7 cellular contexts compared by ENCODE assay signal in the genomic region with DNA sequence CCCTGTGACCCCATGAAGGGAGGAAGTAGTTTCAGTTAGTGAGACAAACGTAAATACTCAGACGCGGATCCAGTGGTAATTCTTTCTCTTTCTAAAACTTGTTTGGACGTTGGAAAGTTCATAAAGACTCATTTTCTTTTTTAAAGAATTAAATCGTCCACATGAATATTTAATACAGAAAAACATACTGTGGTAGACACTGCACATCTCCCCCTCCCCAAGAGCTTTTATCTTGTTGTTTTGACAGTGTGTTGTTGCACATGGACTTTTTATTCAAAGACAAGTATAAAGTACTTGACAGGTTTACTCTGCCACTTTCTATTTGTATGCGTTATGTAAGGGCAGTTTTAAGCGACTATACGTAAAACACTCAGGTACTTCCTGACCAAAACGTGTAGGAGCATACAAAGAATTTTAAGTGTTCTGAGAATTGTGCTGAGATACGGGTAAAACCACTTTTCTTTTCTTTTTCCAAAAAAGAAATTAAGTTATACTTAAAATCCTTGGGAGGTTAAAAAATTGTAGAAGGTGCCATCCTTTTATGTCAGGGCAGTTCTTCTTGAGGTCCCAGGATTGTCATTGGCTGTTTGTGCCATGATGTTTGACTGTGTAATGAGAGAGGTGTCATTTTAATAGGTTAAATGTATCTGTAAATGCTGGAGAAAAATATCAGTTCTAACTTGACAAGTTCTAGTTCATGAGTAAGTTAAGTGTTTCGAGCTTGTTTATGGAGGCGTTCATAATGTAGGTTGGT. TPM values are rescaled to one million over a fixed set of nuclear protein-coding genes. Genes with fewer than 3 reads are reported as not detected.
DNase-seq lines count a peak whose midpoint lies in the region; ATAC-seq and TF ChIP-seq lines count a peak whose summit lies in the region.

No MANE protein-coding gene starts in this region.

- DNase-seq in HuH-7 (ENCODE audit: low spot score), result peak; percentile 63
- DNase-seq in SJSA1 (ENCODE audit: low read depth in 1 of 2, low spot score in 2 of 2), result peak in 1 of 2 experiments; percentile 41
- peak; percentile 79 for DNase-seq in epithelial cell of esophagus (ENCODE audit: low read depth)
- no peak for DNase-seq in neural crest cell (ENCODE audit: low read depth, low spot score)

- peak overlapping the region; percentile 93 for H3K4me3 Mint-ChIP-seq in neural crest cell

- ATAC-seq in GM21360 (IDR thresholded peaks at IDR 0.05; ENCODE audit: unreplicated experiment) (no peak), HG03432 (IDR thresholded peaks at IDR 0.05; ENCODE audit: unreplicated experiment) (no peak)

- H3K27me3 ChIP-seq in SJSA1 (replicated peaks), result no peaks in the 10 kb centered on the region

- H3K36me3 ChIP-seq in ES-I3 (ENCODE audit: insufficient read depth, low read length) (no peaks in the 10 kb centered on the region), SJSA1 (peaks cover 18% of the 10 kb centered on the region)

- H3K27me3 Mint-ChIP-seq in neural crest cell (ENCODE audit: low read depth), result no peaks in the 10 kb centered on the region

- peaks cover 53% of the 10 kb centered on the region for H3K4me1 Mint-ChIP-seq in neural crest cell

- no peaks in the 10 kb centered on the region for H3K9me3 Mint-ChIP-seq in neural crest cell

- peak overlapping the region; percentile 91 for H3K9ac ChIP-seq in ES-I3 (ENCODE audit: low read depth, low read length)

- peak overlapping the region; percentile 87 for H3K27ac ChIP-seq in SJSA1

- 0 out of 2 replicates have a peak, but pooled peaks cover 5% of the 10 kb centered on the region for H3K4me1 ChIP-seq in ES-I3 (ENCODE audit: insufficient read depth, low read length)
- peaks cover 6% of the 10 kb centered on the region; the same call in 1 of the 2 replicates for H3K4me1 ChIP-seq in SJSA1 (replicated peaks)

- H3K4me3 ChIP-seq in SJSA1, result peak overlapping the region; percentile 86
- peak overlapping the region; percentile 83 for H3K4me3 ChIP-seq in epithelial cell of esophagus (ENCODE audit: low read length)

- peak overlapping the region; percentile 97 for H3K27ac Mint-ChIP-seq in neural crest cell (ENCODE audit: unreplicated experiment)

- no peaks in the 10 kb centered on the region for H3K36me3 Mint-ChIP-seq in neural crest cell (ENCODE audit: low read depth)

- H3K9me3 ChIP-seq in ES-I3 (ENCODE audit: control insufficient read depth, insufficient read depth, low read length) (no peaks in the 10 kb centered on the region), SJSA1 (replicated peaks) (no peaks in the 10 kb centered on the region)

- TF ChIP-seq CTCF in epithelial cell of esophagus (IDR thresholded peaks at IDR 0.05; ENCODE audit: insufficient read depth, low read depth, low read length, missing control alignments), result no peak
- TF ChIP-seq CTCF in neural crest cell (conservative IDR thresholded peaks at IDR 0.05), result no peak

RNA-seq across cellular contexts. Expression of gene NIPBL, which starts 1.3 kb away (rescaled TPM):
- 10.1 and 18.9 TPM in 2 replicates for total RNA-seq in SJSA1 (2014; rRNA removed; shearing (Covaris generic))
- total RNA-seq in neural crest cell, result 66.3 and 67.8 TPM in 2 replicates
